Comparison of ENCODE assay signal across 3 cellular contexts in the genomic region with DNA sequence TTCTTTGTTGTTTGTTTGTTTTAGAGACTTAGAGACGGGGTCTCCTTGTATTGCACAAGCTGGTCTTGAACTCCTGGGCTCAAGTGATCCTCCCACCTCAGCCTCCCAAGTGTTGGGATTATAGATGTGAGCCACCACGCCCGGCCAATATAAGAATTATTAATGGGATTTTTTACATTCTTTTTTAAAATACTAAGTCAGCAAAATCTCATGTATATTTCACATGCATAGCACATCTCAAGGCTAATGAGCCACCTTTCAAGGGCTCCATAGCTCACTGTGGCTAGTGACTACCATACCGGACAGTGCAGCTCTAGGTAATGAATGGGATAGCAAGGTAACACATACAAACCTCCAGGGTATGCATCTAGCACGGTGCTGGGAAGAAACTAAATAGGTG.
A peak's percentile ranks its signal among the peaks of the same experiment; 100 is the strongest.
TF ChIP-seq lines count a peak whose summit lies in the region.

No MANE protein-coding gene starts in this region.

TF ChIP-seq in HepG2, 621 proteins besides CTCF, POLR2A, EP300 and RAD21 (continues in another document):
- TF ChIP-seq MAFF (IDR thresholded peaks at IDR 0.05; ENCODE audit: low read depth, low read length) (peak; percentile 91), ZNF124 (CRISPR knock-in tag; IDR thresholded peaks at IDR 0.05) (no peak), ARID2 (CRISPR knock-in tag; IDR thresholded peaks at IDR 0.05; ENCODE audit: borderline replicate concordance) (no peak)
- TF ChIP-seq, protein P1, sequence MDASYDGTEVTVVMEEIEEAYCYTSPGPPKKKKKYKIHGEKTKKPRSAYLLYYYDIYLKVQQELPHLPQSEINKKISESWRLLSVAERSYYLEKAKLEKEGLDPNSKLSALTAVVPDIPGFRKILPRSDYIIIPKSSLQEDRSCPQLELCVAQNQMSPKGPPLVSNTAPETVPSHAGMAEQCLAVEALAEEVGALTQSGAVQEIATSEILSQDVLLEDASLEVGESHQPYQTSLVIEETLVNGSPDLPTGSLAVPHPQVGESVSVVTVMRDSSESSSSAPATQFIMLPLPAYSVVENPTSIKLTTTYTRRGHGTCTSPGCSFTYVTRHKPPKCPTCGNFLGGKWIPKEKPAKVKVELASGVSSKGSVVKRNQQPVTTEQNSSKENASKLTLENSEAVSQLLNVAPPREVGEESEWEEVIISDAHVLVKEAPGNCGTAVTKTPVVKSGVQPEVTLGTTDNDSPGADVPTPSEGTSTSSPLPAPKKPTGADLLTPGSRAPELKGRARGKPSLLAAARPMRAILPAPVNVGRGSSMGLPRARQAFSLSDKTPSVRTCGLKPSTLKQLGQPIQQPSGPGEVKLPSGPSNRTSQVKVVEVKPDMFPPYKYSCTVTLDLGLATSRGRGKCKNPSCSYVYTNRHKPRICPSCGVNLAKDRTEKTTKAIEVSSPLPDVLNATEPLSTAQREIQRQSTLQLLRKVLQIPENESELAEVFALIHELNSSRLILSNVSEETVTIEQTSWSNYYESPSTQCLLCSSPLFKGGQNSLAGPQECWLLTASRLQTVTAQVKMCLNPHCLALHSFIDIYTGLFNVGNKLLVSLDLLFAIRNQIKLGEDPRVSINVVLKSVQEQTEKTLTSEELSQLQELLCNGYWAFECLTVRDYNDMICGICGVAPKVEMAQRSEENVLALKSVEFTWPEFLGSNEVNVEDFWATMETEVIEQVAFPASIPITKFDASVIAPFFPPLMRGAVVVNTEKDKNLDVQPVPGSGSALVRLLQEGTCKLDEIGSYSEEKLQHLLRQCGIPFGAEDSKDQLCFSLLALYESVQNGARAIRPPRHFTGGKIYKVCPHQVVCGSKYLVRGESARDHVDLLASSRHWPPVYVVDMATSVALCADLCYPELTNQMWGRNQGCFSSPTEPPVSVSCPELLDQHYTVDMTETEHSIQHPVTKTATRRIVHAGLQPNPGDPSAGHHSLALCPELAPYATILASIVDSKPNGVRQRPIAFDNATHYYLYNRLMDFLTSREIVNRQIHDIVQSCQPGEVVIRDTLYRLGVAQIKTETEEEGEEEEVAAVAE (CRISPR knock-in tag; IDR thresholded peaks at IDR 0.05; ENCODE audit: borderline replicate concordance) = no peak
- TF ChIP-seq, protein P2, sequence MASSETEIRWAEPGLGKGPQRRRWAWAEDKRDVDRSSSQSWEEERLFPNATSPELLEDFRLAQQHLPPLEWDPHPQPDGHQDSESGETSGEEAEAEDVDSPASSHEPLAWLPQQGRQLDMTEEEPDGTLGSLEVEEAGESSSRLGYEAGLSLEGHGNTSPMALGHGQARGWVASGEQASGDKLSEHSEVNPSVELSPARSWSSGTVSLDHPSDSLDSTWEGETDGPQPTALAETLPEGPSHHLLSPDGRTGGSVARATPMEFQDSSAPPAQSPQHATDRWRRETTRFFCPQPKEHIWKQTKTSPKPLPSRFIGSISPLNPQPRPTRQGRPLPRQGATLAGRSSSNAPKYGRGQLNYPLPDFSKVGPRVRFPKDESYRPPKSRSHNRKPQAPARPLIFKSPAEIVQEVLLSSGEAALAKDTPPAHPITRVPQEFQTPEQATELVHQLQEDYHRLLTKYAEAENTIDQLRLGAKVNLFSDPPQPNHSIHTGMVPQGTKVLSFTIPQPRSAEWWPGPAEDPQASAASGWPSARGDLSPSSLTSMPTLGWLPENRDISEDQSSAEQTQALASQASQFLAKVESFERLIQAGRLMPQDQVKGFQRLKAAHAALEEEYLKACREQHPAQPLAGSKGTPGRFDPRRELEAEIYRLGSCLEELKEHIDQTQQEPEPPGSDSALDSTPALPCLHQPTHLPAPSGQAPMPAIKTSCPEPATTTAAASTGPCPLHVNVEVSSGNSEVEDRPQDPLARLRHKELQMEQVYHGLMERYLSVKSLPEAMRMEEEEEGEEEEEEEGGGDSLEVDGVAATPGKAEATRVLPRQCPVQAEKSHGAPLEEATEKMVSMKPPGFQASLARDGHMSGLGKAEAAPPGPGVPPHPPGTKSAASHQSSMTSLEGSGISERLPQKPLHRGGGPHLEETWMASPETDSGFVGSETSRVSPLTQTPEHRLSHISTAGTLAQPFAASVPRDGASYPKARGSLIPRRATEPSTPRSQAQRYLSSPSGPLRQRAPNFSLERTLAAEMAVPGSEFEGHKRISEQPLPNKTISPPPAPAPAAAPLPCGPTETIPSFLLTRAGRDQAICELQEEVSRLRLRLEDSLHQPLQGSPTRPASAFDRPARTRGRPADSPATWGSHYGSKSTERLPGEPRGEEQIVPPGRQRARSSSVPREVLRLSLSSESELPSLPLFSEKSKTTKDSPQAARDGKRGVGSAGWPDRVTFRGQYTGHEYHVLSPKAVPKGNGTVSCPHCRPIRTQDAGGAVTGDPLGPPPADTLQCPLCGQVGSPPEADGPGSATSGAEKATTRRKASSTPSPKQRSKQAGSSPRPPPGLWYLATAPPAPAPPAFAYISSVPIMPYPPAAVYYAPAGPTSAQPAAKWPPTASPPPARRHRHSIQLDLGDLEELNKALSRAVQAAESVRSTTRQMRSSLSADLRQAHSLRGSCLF (CRISPR knock-in tag; IDR thresholded peaks at IDR 0.05; ENCODE audit: borderline replicate concordance) = no peak

TF ChIP-seq in IMR-90, 13 proteins besides CTCF, POLR2A, EP300 and RAD21:
- peak; percentile 74 for TF ChIP-seq MAFK (IDR thresholded peaks at IDR 0.05; ENCODE audit: low read depth, low read length)
- TF ChIP-seq MAZ (IDR thresholded peaks at IDR 0.05; ENCODE audit: borderline replicate concordance, low read depth, low read length) = no peak

TF ChIP-seq in endothelial cell of umbilical vein, 7 proteins besides CTCF, POLR2A, EP300 and RAD21:
- no peak for TF ChIP-seq FOS (IDR thresholded peaks at IDR 0.05; ENCODE audit: borderline replicate concordance, insufficient read depth, low read length)
- no peak for TF ChIP-seq POLR2AphosphoS5 (IDR thresholded peaks at IDR 0.05; ENCODE audit: insufficient read depth, low read depth, low read length)
- no peak for TF ChIP-seq MYC (IDR thresholded peaks at IDR 0.05; ENCODE audit: low read depth, low read length)
- TF ChIP-seq EZH2 (IDR thresholded peaks at IDR 0.05; ENCODE audit: borderline replicate concordance, low read depth, low read length, severe bottlenecking) = no peak
- no peak for TF ChIP-seq GATA2 (IDR thresholded peaks at IDR 0.05; ENCODE audit: insufficient read depth, insufficient read length, low read depth, low read length)
- TF ChIP-seq, protein P3, sequence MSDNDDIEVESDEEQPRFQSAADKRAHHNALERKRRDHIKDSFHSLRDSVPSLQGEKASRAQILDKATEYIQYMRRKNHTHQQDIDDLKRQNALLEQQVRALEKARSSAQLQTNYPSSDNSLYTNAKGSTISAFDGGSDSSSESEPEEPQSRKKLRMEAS (IDR thresholded peaks at IDR 0.05; ENCODE audit: insufficient read depth, insufficient read length) = no peak
- TF ChIP-seq JUN (IDR thresholded peaks at IDR 0.05; ENCODE audit: borderline replicate concordance, insufficient read depth, insufficient read length, low read depth) = no peak
TF ChIP-seq in endothelial cell of umbilical vein: peak in this region for 0.
